In genomic region chr9:5274770-5275169, GRCh38 we compare ENCODE assay signal across 22 cellular contexts. TPM values are rescaled to one million over a fixed set of nuclear protein-coding genes. Genes with fewer than 3 reads are reported as not detected.
DNase-seq lines count a peak whose midpoint lies in the region; ATAC-seq and TF ChIP-seq lines count a peak whose summit lies in the region.
"Had no signal": no experiment of that assay in that cellular context is flagged by ENCODE, and none has a peak within 500 bp of the region (broad histone marks: within the 10 kb centered on the region; RNA-seq: fewer than 3 reads in every experiment).

No MANE protein-coding gene starts in this region.

- no peaks in the 10 kb centered on the region for H3K9me3 ChIP-seq in sigmoid colon
- no peaks in the 10 kb centered on the region for H3K9me3 ChIP-seq in HAP-1
- H3K9me3 ChIP-seq: BE2C, SK-N-SH had no signal

- WGBS in sigmoid colon, 2 donors: 93% methylated on average over 2 of the region's 2 CpGs

- DNase-seq in GM13977 (ENCODE audit: low spot score) (peak; percentile 12), KG1 (lab: John Stamatoyannopoulos, UW) (no peak), sigmoid colon (no peak), HAP-1 (ENCODE audit: low spot score in 2 of 2) (no peak), posterior vena cava (ENCODE audit: low spot score) (no peak)
- DNase-seq: BE2C; CD4-positive, alpha-beta T cell; HCEC 1CT; NCI-H1092; NCI-H146; NCI-H2081 treated with DMSO at 0.1 percent for 48 hours; NCI-H510A treated with DMSO at 0.1 percent for 48 hours; NCI-H82; SK-N-SH; T-cell; T-helper 9 cell had no signal

- TF ChIP-seq CTCF in GM13977 (IDR thresholded peaks at IDR 0.05; ENCODE audit: extremely low read depth, insufficient read depth, missing control alignments): no peak
- TF ChIP-seq CTCF in sigmoid colon (IDR thresholded peaks at IDR 0.05): no peak

- TF ChIP-seq POLR2A in sigmoid colon (IDR thresholded peaks at IDR 0.05): no peak

- H3K4me3 ChIP-seq in sigmoid colon (no peak overlapping the region), HAP-1 (no peak overlapping the region)

- no peak overlapping the region for H3K27ac ChIP-seq in sigmoid colon

- no peaks in the 10 kb centered on the region for H3K27me3 ChIP-seq in sigmoid colon
- no peaks in the 10 kb centered on the region for H3K27me3 ChIP-seq in HAP-1 (ENCODE audit: low read depth)
- H3K27me3 ChIP-seq: BE2C had no signal

- in situ Hi-C loops in GM13977 (cut with MboI; ENCODE audit: low pct_unique_long_range_greater_than_20kb, low sequenced_read_pairs, unreplicated experiment) (no loop called here), HAP-1 (cut with MboI; ENCODE audit: low sequenced_read_pairs) (no loop called here)

- no peak for TF ChIP-seq EP300 in sigmoid colon (IDR thresholded peaks at IDR 0.05)

- no peaks in the 10 kb centered on the region for H3K36me3 ChIP-seq in sigmoid colon
- no peaks in the 10 kb centered on the region for H3K36me3 ChIP-seq in HAP-1 (replicated peaks)
- H3K36me3 ChIP-seq: BE2C had no signal

- intact Hi-C loops in sigmoid colon (cut with DNase I): no loop called here
- intact Hi-C loops in posterior vena cava (cut with DNase I): no loop called here

- H3K4me1 ChIP-seq in sigmoid colon: no peaks in the 10 kb centered on the region
- no peaks in the 10 kb centered on the region for H3K4me1 ChIP-seq in HAP-1
- H3K4me1 ChIP-seq: BE2C had no signal

- peak; percentile 51 for ATAC-seq in GM19463 (IDR thresholded peaks at IDR 0.05; ENCODE audit: unreplicated experiment)
- ATAC-seq in HG02938 (IDR thresholded peaks at IDR 0.05; ENCODE audit: unreplicated experiment): peak; percentile 77
- ATAC-seq: Panc1, Right ventricle myocardium inferior, T-cell had no signal

RNA-seq across cellular contexts. Expression of gene RLN2, which starts 29.7 kb away (rescaled TPM):
- total RNA-seq in sigmoid colon (under 1 TPM in 1 of 4 donors, not detected in 3; 0.66 TPM), posterior vena cava (not detected)
- polyA plus RNA-seq in sigmoid colon: 1 to 10 TPM in 1 of 3 donors, not detected in 2; 1.7 TPM
- total RNA-seq: MCF 10A, Right ventricle myocardium inferior had no signal
- polyA plus RNA-seq: AG04450 had no signal

RNA-seq across cellular contexts. Expression of gene INSL4, which starts 43.6 kb away (rescaled TPM):
- total RNA-seq in sigmoid colon (not detected), posterior vena cava (not detected)
- polyA plus RNA-seq in sigmoid colon: not detected
- total RNA-seq: CD4-positive, alpha-beta T cell; MCF 10A; Right ventricle myocardium inferior; T-cell had no signal
- polyA plus RNA-seq: SK-N-SH had no signal
